ENCODE assay signal across 8 cellular contexts in the genomic region with DNA sequence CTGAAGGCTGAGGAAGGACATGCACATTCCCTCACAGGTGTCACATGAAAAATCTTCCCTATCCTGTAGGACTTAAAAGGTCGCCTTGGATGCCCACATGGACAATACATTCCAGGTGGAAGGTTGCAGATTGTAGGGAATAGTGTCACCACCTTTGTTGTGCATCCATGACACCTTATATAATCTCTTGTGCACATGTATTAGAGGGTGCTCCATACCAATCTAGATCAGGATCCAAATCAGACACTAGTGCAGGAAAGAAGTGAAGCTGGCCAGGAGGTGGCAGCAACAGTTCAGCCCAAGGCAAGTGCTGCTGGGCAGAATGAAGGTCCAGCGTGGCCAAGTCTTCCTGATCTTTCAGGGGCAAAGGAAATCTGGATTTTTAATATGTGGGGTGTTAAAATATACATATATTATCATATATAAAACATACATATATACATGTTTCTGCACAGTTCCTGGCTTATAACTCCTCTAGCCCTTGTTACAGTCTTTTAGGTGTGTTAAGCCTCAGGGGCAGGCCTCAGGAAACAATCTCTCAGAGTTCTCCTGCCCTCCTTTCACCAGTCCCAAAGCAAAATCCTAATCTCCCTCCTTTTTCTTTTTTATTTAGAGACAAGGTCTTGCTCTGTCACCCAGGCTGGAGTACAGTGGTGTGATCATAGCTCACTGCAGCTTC. TPM values are rescaled to one million over a fixed set of nuclear protein-coding genes. Genes with fewer than 3 reads are reported as not detected.
DNase-seq lines count a peak whose midpoint lies in the region; ATAC-seq and TF ChIP-seq lines count a peak whose summit lies in the region.

No MANE protein-coding gene starts in this region.

- peak; percentile 78 for TF ChIP-seq CTCF in BE2C (IDR thresholded peaks at IDR 0.05; ENCODE audit: low read depth, low read length)
- TF ChIP-seq CTCF in cardiac fibroblast (IDR thresholded peaks at IDR 0.05; ENCODE audit: low read depth, low read length): peak; percentile 73
- TF ChIP-seq CTCF in kidney epithelial cell (IDR thresholded peaks at IDR 0.05; ENCODE audit: insufficient read depth, low read length, poor library complexity, severe bottlenecking): peak; percentile 83

- H3K27me3 ChIP-seq in BE2C (no peaks in the 10 kb centered on the region), kidney epithelial cell (ENCODE audit: control insufficient read depth, insufficient read depth, low read length) (no peaks in the 10 kb centered on the region)

- no peaks in the 10 kb centered on the region for H3K4me1 ChIP-seq in BE2C

- peaks cover 36% of the 10 kb centered on the region for H3K36me3 ChIP-seq in BE2C
- H3K36me3 ChIP-seq in kidney epithelial cell (ENCODE audit: control insufficient read depth, insufficient read depth, low read length): no peaks in the 10 kb centered on the region

- H3K9me3 ChIP-seq in BE2C: no peaks in the 10 kb centered on the region

- no peak for ATAC-seq in GM18870 (IDR thresholded peaks at IDR 0.05; ENCODE audit: unreplicated experiment)

- no peak overlapping the region for H3K4me3 ChIP-seq in BE2C (ENCODE audit: low read depth, low read length)
- no peak overlapping the region for H3K4me3 ChIP-seq in cardiac fibroblast (replicated peaks in 1 of 2; ENCODE audit: low read depth in 2 of 2, low read length in 2 of 2)
- H3K4me3 ChIP-seq in kidney epithelial cell (ENCODE audit: low read depth, low read length): no peak overlapping the region

- DNase-seq in BE2C (peak; percentile 75), GM19238 (ENCODE audit: insufficient read length, low spot score) (peak; percentile 10), NCI-H1105 (lab: John Stamatoyannopoulos, UW) (peak; percentile 53), T-helper 9 cell (peak; percentile 16), cardiac fibroblast (ENCODE audit: low read depth in 2 of 2) (peak; percentile 82 to 84), kidney epithelial cell (ENCODE audit: low read depth) (peak; percentile 21)
- DNase-seq in stimulated activated CD4-positive, alpha-beta T cell treated with anti-CD3 and anti-CD28 coated beads, Interleukin-1b, Interleukin-23, amount 100 ng/mL, for 48 hours: peak; percentile 58

RNA-seq across cellular contexts. Expression of gene NIF3L1, which starts 16.6 kb away (rescaled TPM):
- polyA plus RNA-seq in BE2C (2012; ENCODE audit: insufficient read depth, insufficient read length, low read depth): 70.1 TPM
- 19.7 and 31.4 TPM in 2 replicates for total RNA-seq in kidney epithelial cell

RNA-seq across cellular contexts. Expression of gene PPIL3, which starts 16.9 kb away (rescaled TPM):
- 21.0 TPM for polyA plus RNA-seq in BE2C (2012; ENCODE audit: insufficient read depth, insufficient read length, low read depth)
- 26.8 and 27.5 TPM in 2 replicates for total RNA-seq in kidney epithelial cell

RNA-seq across cellular contexts. Expression of gene CLK1, which starts 41.3 kb away (rescaled TPM):
- polyA plus RNA-seq in BE2C (2012; ENCODE audit: insufficient read depth, insufficient read length, low read depth): 56.3 TPM
- total RNA-seq in kidney epithelial cell: 47.6 and 63.0 TPM in 2 replicates

RNA-seq across cellular contexts. Expression of gene ORC2, which starts 57.7 kb away (rescaled TPM):
- 15.9 TPM for polyA plus RNA-seq in BE2C (2012; ENCODE audit: insufficient read depth, insufficient read length, low read depth)
- total RNA-seq in kidney epithelial cell: 16.2 and 17.3 TPM in 2 replicates

Comparison
In these comparisons a context has a peak if more than half of its experiments do, and no peak if none do; other contexts are left out.
1. DNase-seq: peak in every context shown above with its lines; median percentile 83 in cardiac fibroblast; 75 in BE2C; 58 in stimulated activated CD4-positive, alpha-beta T cell treated with anti-CD3 and anti-CD28 coated beads, Interleukin-1b, Interleukin-23, amount 100 ng/mL, for 48 hours; 53 in NCI-H1105; 21 in kidney epithelial cell; 16 in T-helper 9 cell; 10 in GM19238.